21 cellular contexts compared by ENCODE assay signal in genomic region chr16:46920402-46921068, GRCh38. TPM values are rescaled to one million over a fixed set of nuclear protein-coding genes. Genes with fewer than 3 reads are reported as not detected.
A peak's percentile ranks its signal among the peaks of the same experiment; 100 is the strongest.
DNase-seq lines count a peak whose midpoint lies in the region; FAIRE-seq and TF ChIP-seq lines count a peak whose summit lies in the region.
"Had no signal": no experiment of that assay in that cellular context is flagged by ENCODE, and none has a peak within 500 bp of the region (broad histone marks: within the 10 kb centered on the region; RNA-seq: fewer than 3 reads in every experiment).

No MANE protein-coding gene starts in this region.

- H3K27ac ChIP-seq in liver (ENCODE audit: low read depth in 1 of 2, low read length in 2 of 2) (peak overlapping the region in 1 of 2 donors; percentile 2), small intestine (ENCODE audit: low read depth in 1 of 2, low read length in 1 of 2) (no peak overlapping the region)

- FAIRE-seq in small intestine (lab: Jason Lieb, UNC) = no peak
- FAIRE-seq: D721Med, K562 had no signal

- intact Hi-C loops in posterior cingulate gyrus (cut with DNase I) = no loop called here

- DNase-seq in DMS53 treated with DMSO at 0.1 percent for 48 hours (lab: John Stamatoyannopoulos, UW; ENCODE audit: unreplicated experiment) = peak; percentile 53
- DNase-seq in astrocyte of the hippocampus (ENCODE audit: low read depth, low spot score) = peak; percentile 26
- DNase-seq in small intestine = peak; percentile 60
- DNase-seq in ecto neural progenitor cell (ENCODE audit: low spot score) = no peak
- no peak for DNase-seq in posterior cingulate gyrus
- DNase-seq in NK-92 treated with Interleukin-12 subunit alpha and Interleukin-12 subunit beta, amount 100 ng/mL, for 24 hours (lab: John Stamatoyannopoulos, UW) = no peak
- DNase-seq in epidermal melanocyte (ENCODE audit: insufficient read length, low spot score) = no peak
- DNase-seq: activated naive CD8-positive, alpha-beta T cell treated with anti-CD3 and anti-CD28 coated beads, Interleukin-2, amount 10 ng/mL, durations not matched to agents 7 days and 5 days; activated T-cell treated with anti-CD3 and anti-CD28 coated beads, Interleukin-2, amount 50 U/mL, for 24 hours; central memory CD4-positive, alpha-beta T cell; HFFc6; immature natural killer cell; NCI-H1105 treated with DMSO at 0.1 percent for 48 hours; NCI-H226; PC-3; SK-N-SH; stimulated activated naive CD8-positive, alpha-beta T cell treated with anti-CD3 and anti-CD28 coated beads, Interleukin-15, Interleukin-2, amounts not matched to agents 100 U/mL and 50 U/mL, for 24 hours had no signal

- H3K4me3 ChIP-seq in liver (ENCODE audit: low read depth in 1 of 3, low read length in 3 of 3) (no peak overlapping the region), small intestine (ENCODE audit: low read depth in 1 of 2, low read length in 2 of 2) (no peak overlapping the region)
- H3K4me3 ChIP-seq: K562, skin epidermis had no signal

- peak in 1 of 2 donors; percentile 55 for TF ChIP-seq RAD21 in liver (IDR thresholded peaks at IDR 0.05)

- TF ChIP-seq CTCF in liver (IDR thresholded peaks at IDR 0.05; ENCODE audit: low read depth, low read length, missing input control) = no peak

- H3K27me3 ChIP-seq in liver (ENCODE audit: control insufficient read depth in 4 of 4, insufficient read depth in 4 of 4, low read length in 3 of 4) (no peaks in the 10 kb centered on the region), small intestine (ENCODE audit: control insufficient read depth in 2 of 2, insufficient read depth in 2 of 2, low read length in 2 of 2) (no peaks in the 10 kb centered on the region)

- no peak overlapping the region for H3K9ac ChIP-seq in liver (ENCODE audit: low read depth in 1 of 2, low read length in 2 of 2)
- H3K9ac ChIP-seq: SK-N-SH had no signal

- peaks cover 15 to 48% (median 45%) of the 10 kb centered on the region in 4 donors for H3K36me3 ChIP-seq in liver (ENCODE audit: control insufficient read depth in 4 of 4, insufficient read depth in 3 of 4, low read depth in 1 of 4, low read length in 3 of 4)
- peaks cover 0 to 5% of the 10 kb centered on the region in 2 donors for H3K36me3 ChIP-seq in small intestine (ENCODE audit: control insufficient read depth in 2 of 2, insufficient read depth in 2 of 2, low read length in 2 of 2)

- H3K9me3 ChIP-seq in liver (ENCODE audit: control insufficient read depth in 4 of 4, low read length in 3 of 4) (no peaks in the 10 kb centered on the region), small intestine (ENCODE audit: control insufficient read depth, low read depth) (no peaks in the 10 kb centered on the region)
- H3K9me3 ChIP-seq: SK-N-SH had no signal

- WGBS in liver = 31% methylated on average over 9 of the region's 9 CpGs
- 19 to 56% (median 28%) methylated on average over 9 of the region's 9 CpGs for WGBS in small intestine, 3 donors

- peaks cover 5 to 30% (median 20%) of the 10 kb centered on the region in 4 donors for H3K4me1 ChIP-seq in liver (ENCODE audit: control insufficient read depth in 4 of 4, insufficient read depth in 4 of 4, low read length in 3 of 4)
- H3K4me1 ChIP-seq in small intestine (ENCODE audit: control insufficient read depth in 2 of 2, insufficient read depth in 1 of 2, low read depth in 1 of 2, low read length in 1 of 2) = no peaks in the 10 kb centered on the region

TF ChIP-seq in liver, 16 proteins besides CTCF, POLR2A, EP300 and RAD21:
- TF ChIP-seq ATF3 (IDR thresholded peaks at IDR 0.05) = no peak
- peak; percentile 49 for TF ChIP-seq SP1 (IDR thresholded peaks at IDR 0.05)
- TF ChIP-seq GABPA (IDR thresholded peaks at IDR 0.05 in 1 of 2, conservative IDR thresholded peaks at IDR 0.05 in 1 of 2) = peak in 1 of 2 donors; percentile 7
- peak; percentile 35 to 54 for TF ChIP-seq HNF4A (conservative IDR thresholded peaks at IDR 0.05)
- no peak for TF ChIP-seq FOXA2 (IDR thresholded peaks at IDR 0.05)
- peak; percentile 62 to 77 for TF ChIP-seq RXRA (IDR thresholded peaks at IDR 0.05)
- no peak for TF ChIP-seq HNF4G (IDR thresholded peaks at IDR 0.05)

RNA-seq across cellular contexts. Expression of gene GPT2, which starts 36.4 kb away (rescaled TPM):
- 10 to 100 TPM in 1 of 2 donors, 1 to 10 TPM in 1; 6.8 to 54.3 TPM for total RNA-seq in liver
- 10 to 100 TPM; 39.8 to 78.3 TPM for polyA plus RNA-seq in liver
- 10 to 100 TPM in 1 of 3 donors, 1 to 10 TPM in 2; 2.2 to 25.4 (median 7.2) TPM for polyA plus RNA-seq in small intestine

RNA-seq across cellular contexts. Expression of gene DNAJA2, which starts 52.9 kb away (rescaled TPM):
- total RNA-seq in liver = 10 to 100 TPM; 22.7 to 32.8 TPM
- polyA plus RNA-seq in liver (10 to 100 TPM; 23.9 to 27.1 TPM), small intestine (10 to 100 TPM; 33.4 to 43.2 (median 35.7) TPM)

Comparison
In these comparisons a context has a peak if more than half of its experiments do, and no peak if none do; other contexts are left out.
1. DNase-seq: peak in DMS53 treated with DMSO at 0.1 percent for 48 hours (single experiment), astrocyte of the hippocampus (single experiment) and small intestine (single experiment); none in ecto neural progenitor cell (single experiment), posterior cingulate gyrus (0 of 10), NK-92 treated with Interleukin-12 subunit alpha and Interleukin-12 subunit beta, amount 100 ng/mL, for 24 hours (single experiment) and epidermal melanocyte (single experiment).